In the genomic region with DNA sequence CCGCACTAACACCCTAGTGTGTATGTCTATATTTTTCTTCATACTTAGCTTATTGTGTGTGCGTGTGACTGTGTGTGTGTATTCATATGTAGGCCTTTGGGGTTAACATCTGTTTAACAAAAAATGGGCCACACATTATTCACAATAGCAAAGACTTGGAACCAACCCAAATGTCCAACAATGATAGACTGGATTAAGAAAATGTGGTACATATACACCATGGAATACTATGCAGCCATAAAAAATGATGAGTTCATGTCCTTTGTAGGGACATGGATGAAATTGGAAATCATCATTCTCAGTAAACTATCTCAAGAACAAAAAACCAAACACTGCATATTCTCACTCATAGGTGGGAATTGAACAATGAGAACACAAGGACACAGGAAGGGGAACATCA, we compare ENCODE assay signal across 5 cellular contexts. TPM values are rescaled to one million over a fixed set of nuclear protein-coding genes. Genes with fewer than 3 reads are reported as not detected.
"Had no signal": no experiment of that assay in that cellular context is flagged by ENCODE, and none has a peak within 500 bp of the region (broad histone marks: within the 10 kb centered on the region; RNA-seq: fewer than 3 reads in every experiment).

No MANE protein-coding gene starts in this region.

RNA-seq across cellular contexts. Expression of a gene that starts 3.8 kb away (rescaled TPM):
- total RNA-seq: OCI-LY7 had no signal

RNA-seq across cellular contexts. Expression of a gene that starts 15.9 kb away (rescaled TPM):
- total RNA-seq: OCI-LY7 had no signal

RNA-seq across cellular contexts. Expression of a gene that starts 25.8 kb away (rescaled TPM):
- total RNA-seq: OCI-LY7 had no signal

RNA-seq across cellular contexts. Expression of a gene that starts 50.4 kb away (rescaled TPM):
- total RNA-seq: PC-3, RPMI7951 had no signal

RNA-seq across cellular contexts. Expression of a gene that starts 57.3 kb away (rescaled TPM):
- total RNA-seq: PC-3, SJCRH30, T-cell had no signal
